Comparison of ENCODE assay signal across 21 cellular contexts in genomic region chr2:204722207-204722606, GRCh38.
"Had no signal": no experiment of that assay in that cellular context is flagged by ENCODE, and none has a peak within 500 bp of the region (broad histone marks: within the 10 kb centered on the region; RNA-seq: fewer than 3 reads in every experiment).

No MANE protein-coding gene starts in this region.

- FAIRE-seq: keratinocyte had no signal

- H3K4me3 ChIP-seq: gastrocnemius medialis, lower lobe of right lung, prostate gland, right atrium auricular region, smooth muscle cell, thyroid gland, vagina had no signal

- H3K4me1 ChIP-seq: gastrocnemius medialis, lower lobe of right lung, prostate gland, right atrium auricular region, thyroid gland, vagina had no signal

- H3K9me3 ChIP-seq: gastrocnemius medialis, lower lobe of right lung, prostate gland, right atrium auricular region, thyroid gland, vagina had no signal

- DNase-seq: cortex of kidney; gastrocnemius medialis; head of caudate nucleus; left ventricle myocardium superior; lower lobe of right lung; nucleus accumbens; stimulated activated CD4-positive, alpha-beta T cell treated with anti-CD3 and anti-CD28 coated beads, Interleukin-12 subunit alpha, Interleukin-12 subunit beta, amount 100 ng/mL, for 4 hours; stimulated activated CD4-positive, alpha-beta T cell treated with anti-CD3 and anti-CD28 coated beads, Interleukin-1b, Interleukin-23, amount 100 ng/mL, for 48 hours; stimulated activated CD4-positive, alpha-beta T cell treated with anti-CD3 and anti-CD28 coated beads, Interleukin-4, amount 100 ng/mL, for 1 hour; stimulated activated CD8-positive, alpha-beta memory T cell treated with anti-CD3 and anti-CD28 coated beads, Interleukin-4, amount 100 ng/mL, for 48 hours; stimulated activated naive CD4-positive, alpha-beta T cell; stimulated activated naive CD8-positive, alpha-beta T cell treated with anti-CD3 and anti-CD28 coated beads, Interleukin-15, amount 100 ng/mL, for 72 hours; thyroid gland; trophoblast cell had no signal

- ATAC-seq: gastrocnemius medialis; left ventricle myocardium superior; lower lobe of right lung; natural killer cell treated with Interleukin-12 subunit alpha and Interleukin-12 subunit beta and Interleukin-15 and Interleukin-18, amount 100 ng/mL, for 72 hours; sciatic nerve; stimulated activated naive CD8-positive, alpha-beta T cell treated with anti-CD3 and anti-CD28 coated beads, Interleukin-15, amount 100 ng/mL, for 72 hours had no signal

- H3K27me3 ChIP-seq: gastrocnemius medialis, right atrium auricular region, thyroid gland, vagina had no signal

- H3K36me3 ChIP-seq: gastrocnemius medialis, lower lobe of right lung, prostate gland, right atrium auricular region, thyroid gland, vagina had no signal
